Comparison of ENCODE assay signal across 7 cellular contexts in the genomic region with DNA sequence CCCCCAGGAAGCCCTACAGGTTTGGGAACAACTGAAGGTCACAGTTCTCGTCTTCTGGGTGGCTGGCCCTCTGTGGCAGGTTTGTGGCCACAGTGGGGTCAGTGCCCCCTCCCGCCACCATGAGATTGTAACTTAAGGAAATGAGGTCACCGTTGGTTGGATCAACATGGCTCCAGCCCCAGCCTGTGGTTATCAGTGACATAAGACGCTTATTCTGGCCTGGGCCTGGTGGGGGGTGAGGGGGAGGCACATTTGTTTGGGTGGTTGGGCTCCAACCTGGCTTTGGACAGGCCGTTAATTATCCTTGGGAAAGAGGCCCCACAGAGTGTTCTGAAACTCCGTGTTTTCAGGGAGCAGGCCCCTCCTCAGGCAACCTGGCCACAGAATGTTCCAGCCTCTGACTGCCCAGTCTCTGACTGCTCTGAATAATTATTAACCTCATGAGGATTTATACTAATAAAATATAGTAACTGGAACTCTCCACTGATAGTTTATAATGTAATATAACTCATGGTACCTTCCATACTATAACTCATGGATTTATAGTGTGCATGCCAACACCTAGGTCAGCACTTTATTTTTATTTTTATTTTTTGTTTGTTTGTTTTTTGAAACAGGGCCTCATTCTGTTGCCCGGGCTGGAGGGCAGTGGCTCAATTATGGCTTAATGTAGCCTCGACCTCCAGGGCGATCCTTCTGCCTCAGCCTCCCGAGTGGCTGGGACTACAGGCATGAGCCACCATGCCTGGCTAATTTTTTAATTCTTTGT. TPM values are rescaled to one million over a fixed set of nuclear protein-coding genes. Genes with fewer than 3 reads are reported as not detected.
DNase-seq lines count a peak whose midpoint lies in the region; TF ChIP-seq lines count a peak whose summit lies in the region.

No MANE protein-coding gene starts in this region.

- H3K4me3 ChIP-seq in PC-9 = no peak overlapping the region
- no peak overlapping the region for H3K4me3 ChIP-seq in esophagus squamous epithelium
- no peak overlapping the region for H3K4me3 ChIP-seq in mucosa of rectum (ENCODE audit: low read length in 2 of 2)
- H3K4me3 ChIP-seq in HAP-1 = no peak overlapping the region

- POLR2A ChIA-PET in PC-9 (lab: Charles Lee; ENCODE audit: unreplicated experiment) = no interaction called here

- H3K27me3 ChIP-seq in PC-9 (ENCODE audit: insufficient read depth, low read depth) (no peaks in the 10 kb centered on the region), esophagus squamous epithelium (no peaks in the 10 kb centered on the region), mucosa of rectum (ENCODE audit: control insufficient read depth in 2 of 2, insufficient read depth in 2 of 2, low read length in 2 of 2) (no peaks in the 10 kb centered on the region), HAP-1 (ENCODE audit: low read depth) (no peaks in the 10 kb centered on the region)

- no peak overlapping the region for H3K9ac ChIP-seq in mucosa of rectum (ENCODE audit: low read depth in 1 of 2, low read length in 2 of 2)

- CTCF ChIA-PET in PC-9 (lab: Charles Lee) = no interaction called here

- H3K36me3 ChIP-seq in PC-9 (ENCODE audit: low read depth) = no peaks in the 10 kb centered on the region
- H3K36me3 ChIP-seq in esophagus squamous epithelium = peaks cover 0 to 40% (median 10%) of the 10 kb centered on the region in 3 donors
- H3K36me3 ChIP-seq in mucosa of rectum (ENCODE audit: control insufficient read depth in 2 of 2, insufficient read depth in 2 of 2, low read length in 2 of 2) = peaks cover 30 to 42% of the 10 kb centered on the region in 2 donors
- H3K36me3 ChIP-seq in HAP-1 (replicated peaks) = no peaks in the 10 kb centered on the region; the same call in 1 of the 2 replicates

- TF ChIP-seq POLR2A in esophagus squamous epithelium (IDR thresholded peaks at IDR 0.05) = no peak

- 82 to 87% methylated on average over 6 to 8 of the region's 10 CpGs for WGBS in esophagus squamous epithelium, 2 donors

- no peak for DNase-seq in PC-9
- no peak for DNase-seq in esophagus squamous epithelium (lab: John Stamatoyannopoulos, UW)
- peak; percentile 79 for DNase-seq in ureter (ENCODE audit: low spot score)
- DNase-seq in HAP-1 (ENCODE audit: low spot score in 2 of 2) = no peak
- DNase-seq in T-helper 1 cell = no peak
- no peak for DNase-seq in activated CD4-positive, alpha-beta T cell treated with anti-CD3 and anti-CD28 coated beads for 1 hour

- H2AFZ ChIP-seq in PC-9 = no peak overlapping the region

- no TSS peak for BruUV-seq in PC-9 (replicated peaks; lab: Mats Ljungman, UMichigan)

- H3K27ac ChIP-seq in PC-9 (peak overlapping the region; percentile 99), esophagus squamous epithelium (peak overlapping the region; percentile 86 to 96 (median 92)), mucosa of rectum (ENCODE audit: low read depth in 2 of 2, low read length in 2 of 2) (peak overlapping the region; percentile 99 to 100)

- no peak for TF ChIP-seq CTCF in PC-9 (conservative IDR thresholded peaks at IDR 0.05)
- no peak for TF ChIP-seq CTCF in esophagus squamous epithelium (IDR thresholded peaks at IDR 0.05)

- H3K9me3 ChIP-seq in PC-9 (ENCODE audit: insufficient read depth, low read depth) (no peaks in the 10 kb centered on the region), esophagus squamous epithelium (no peaks in the 10 kb centered on the region), mucosa of rectum (ENCODE audit: control insufficient read depth in 2 of 2, low read length in 2 of 2) (no peaks in the 10 kb centered on the region), HAP-1 (no peaks in the 10 kb centered on the region)

- H3K79me2 ChIP-seq in PC-9 (ENCODE audit: low read depth) = peaks cover 3% of the 10 kb centered on the region; the same call in 1 of the 2 replicates

- peak overlapping the region; percentile 51; the same call in 1 of the 2 replicates for H3K4me2 ChIP-seq in PC-9

- peaks cover 53% of the 10 kb centered on the region for H3F3A ChIP-seq in PC-9 (ENCODE audit: insufficient read depth, low read depth)

- H3K4me1 ChIP-seq in PC-9 (replicated peaks; ENCODE audit: insufficient read depth) = peaks cover 46% of the 10 kb centered on the region
- peaks cover 55 to 100% (median 72%) of the 10 kb centered on the region in 3 donors for H3K4me1 ChIP-seq in esophagus squamous epithelium
- peaks cover 28 to 35% of the 10 kb centered on the region in 2 donors for H3K4me1 ChIP-seq in mucosa of rectum (ENCODE audit: control insufficient read depth in 2 of 2, insufficient read depth in 2 of 2, low read length in 2 of 2)
- no peaks in the 10 kb centered on the region for H3K4me1 ChIP-seq in HAP-1

- in situ Hi-C loops in HAP-1 (cut with MboI; ENCODE audit: low sequenced_read_pairs) = no loop called here

- intact Hi-C loops in PC-9 (cut with micrococcal nuclease; ENCODE audit: unreplicated experiment) (no loop called here), esophagus squamous epithelium (cut with DNase I) (loop anchor here (10.0 kb wide), 1 partner anchor 126 kb away; a partner anchor contains a TSS)

- no peaks in the 10 kb centered on the region for H3K9me2 ChIP-seq in PC-9 (ENCODE audit: insufficient read depth)

- no peaks in the 10 kb centered on the region for H4K20me1 ChIP-seq in PC-9 (ENCODE audit: insufficient read depth)

RNA-seq across cellular contexts. Expression of a gene that starts 58.0 kb away (rescaled TPM):
- total RNA-seq in PC-9 (2021) (54.4 and 87.1 TPM in 2 replicates), esophagus squamous epithelium (10 to 100 TPM; 28.6 to 45.9 (median 34.8) TPM), ureter (26.2 TPM)
